1 cellular context compared by ENCODE assay signal in genomic region chrX:24225265-24225664, GRCh38.
TF ChIP-seq lines count a peak whose summit lies in the region.

No MANE protein-coding gene starts in this region.

TF ChIP-seq in SK-N-SH, 30 proteins besides CTCF, POLR2A, EP300 and RAD21 (continued from another document):
- TF ChIP-seq REST (IDR thresholded peaks at IDR 0.05; ENCODE audit: low read depth, low read length) (no peak), NFIC (IDR thresholded peaks at IDR 0.05; ENCODE audit: borderline replicate concordance) (no peak), USF2 (IDR thresholded peaks at IDR 0.05; ENCODE audit: borderline replicate concordance, low read depth, low read length) (no peak), MXI1 (IDR thresholded peaks at IDR 0.05; ENCODE audit: low read depth, low read length) (no peak), ELF1 (IDR thresholded peaks at IDR 0.05) (no peak), MEF2A (IDR thresholded peaks at IDR 0.05; ENCODE audit: borderline replicate concordance, low read depth) (no peak), POLR2AphosphoS5 (IDR thresholded peaks at IDR 0.05; ENCODE audit: low read depth, low read length) (no peak), NRF1 (IDR thresholded peaks at IDR 0.05; ENCODE audit: low read depth, low read length) (no peak)
- TF ChIP-seq, protein P1, sequence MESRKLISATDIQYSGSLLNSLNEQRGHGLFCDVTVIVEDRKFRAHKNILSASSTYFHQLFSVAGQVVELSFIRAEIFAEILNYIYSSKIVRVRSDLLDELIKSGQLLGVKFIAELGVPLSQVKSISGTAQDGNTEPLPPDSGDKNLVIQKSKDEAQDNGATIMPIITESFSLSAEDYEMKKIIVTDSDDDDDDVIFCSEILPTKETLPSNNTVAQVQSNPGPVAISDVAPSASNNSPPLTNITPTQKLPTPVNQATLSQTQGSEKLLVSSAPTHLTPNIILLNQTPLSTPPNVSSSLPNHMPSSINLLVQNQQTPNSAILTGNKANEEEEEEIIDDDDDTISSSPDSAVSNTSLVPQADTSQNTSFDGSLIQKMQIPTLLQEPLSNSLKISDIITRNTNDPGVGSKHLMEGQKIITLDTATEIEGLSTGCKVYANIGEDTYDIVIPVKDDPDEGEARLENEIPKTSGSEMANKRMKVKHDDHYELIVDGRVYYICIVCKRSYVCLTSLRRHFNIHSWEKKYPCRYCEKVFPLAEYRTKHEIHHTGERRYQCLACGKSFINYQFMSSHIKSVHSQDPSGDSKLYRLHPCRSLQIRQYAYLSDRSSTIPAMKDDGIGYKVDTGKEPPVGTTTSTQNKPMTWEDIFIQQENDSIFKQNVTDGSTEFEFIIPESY (IDR thresholded peaks at IDR 0.05; ENCODE audit: borderline replicate concordance, low read depth) = no peak
